In genomic region chr12:106954462-106955376, GRCh38 we compare ENCODE assay signal across 8 cellular contexts. TPM values are rescaled to one million over a fixed set of nuclear protein-coding genes. Genes with fewer than 3 reads are reported as not detected.
DNase-seq lines count a peak whose midpoint lies in the region; ATAC-seq and TF ChIP-seq lines count a peak whose summit lies in the region.

No MANE protein-coding gene starts in this region.

- peak; percentile 6 to 40 (median 19) for ATAC-seq in psoas muscle
- no peak for ATAC-seq in GM21737 (IDR thresholded peaks at IDR 0.05; ENCODE audit: unreplicated experiment)

- 26 to 38% (median 28%) methylated on average over 36 of the region's 36 CpGs for WGBS in psoas muscle, 3 donors

- no peaks in the 10 kb centered on the region for H3K27me3 Mint-ChIP-seq in activated naive CD8-positive, alpha-beta T cell

- DNase-seq in NCI-H510A (lab: John Stamatoyannopoulos, UW), result peak; percentile 4
- DNase-seq in NCI-H510A treated with DMSO at 0.1 percent for 48 hours (lab: John Stamatoyannopoulos, UW), result no peak
- peak; percentile 39 for DNase-seq in left ventricle myocardium inferior
- peak; percentile 39 to 77 for DNase-seq in psoas muscle
- DNase-seq in HT-29 (ENCODE audit: low spot score), result no peak

- intact Hi-C loops in left ventricle myocardium inferior (cut with micrococcal nuclease) (no loop called here), psoas muscle (cut with DNase I) (loop anchor here in 1 of 2 donors (10.0 kb wide), 1 partner anchor 140 kb away; the partner anchor contains the start of gene CRY1)

- H3K9ac ChIP-seq in HUES6 (ENCODE audit: low read length), result no peak overlapping the region

- peak overlapping the region; percentile 88 for H3K4me3 Mint-ChIP-seq in activated naive CD8-positive, alpha-beta T cell

- H3K9me3 ChIP-seq in HUES6 (ENCODE audit: control insufficient read depth, insufficient read depth, low read depth, low read length), result peaks cover 3% of the 10 kb centered on the region; the same call in 1 of the 2 replicates
- no peaks in the 10 kb centered on the region for H3K9me3 ChIP-seq in left ventricle myocardium inferior (replicated peaks)
- H3K9me3 ChIP-seq in psoas muscle, result no peaks in the 10 kb centered on the region

- H3K27ac Mint-ChIP-seq in activated naive CD8-positive, alpha-beta T cell, result peak overlapping the region; percentile 88

- H3K4me1 Mint-ChIP-seq in activated naive CD8-positive, alpha-beta T cell (ENCODE audit: low read depth), result peaks cover 30% of the 10 kb centered on the region

- H3K9me3 Mint-ChIP-seq in activated naive CD8-positive, alpha-beta T cell (ENCODE audit: low read depth), result no peaks in the 10 kb centered on the region

- peaks cover 4% of the 10 kb centered on the region; the same call in 1 of the 2 replicates for H3K4me1 ChIP-seq in HUES6 (ENCODE audit: control insufficient read depth, insufficient read depth, low read length)
- peaks cover 58% of the 10 kb centered on the region for H3K4me1 ChIP-seq in left ventricle myocardium inferior
- H3K4me1 ChIP-seq in psoas muscle, result peaks cover 35% of the 10 kb centered on the region

- H3K27ac ChIP-seq in HUES6 (ENCODE audit: low read depth, low read length) (no peak overlapping the region), left ventricle myocardium inferior (replicated peaks) (peak overlapping the region; percentile 99), psoas muscle (peak overlapping the region; percentile 96)

- H3K36me3 ChIP-seq in HUES6 (ENCODE audit: control insufficient read depth, insufficient read depth, low read length), result no peaks in the 10 kb centered on the region
- H3K36me3 ChIP-seq in left ventricle myocardium inferior, result no peaks in the 10 kb centered on the region
- peaks cover 0 to 6% of the 10 kb centered on the region in 2 donors for H3K36me3 ChIP-seq in psoas muscle (ENCODE audit: insufficient read depth in 1 of 2, low read depth in 1 of 2)

- no peak for TF ChIP-seq CTCF in left ventricle myocardium inferior (IDR thresholded peaks at IDR 0.05; ENCODE audit: borderline replicate concordance)
- TF ChIP-seq CTCF in psoas muscle (IDR thresholded peaks at IDR 0.05), result no peak

- H3K36me3 Mint-ChIP-seq in activated naive CD8-positive, alpha-beta T cell, result peaks cover 2% of the 10 kb centered on the region

- H3K4me3 ChIP-seq in HUES6 (ENCODE audit: low read depth, low read length) (peak overlapping the region; percentile 79), left ventricle myocardium inferior (peak overlapping the region; percentile 95), psoas muscle (peak overlapping the region; percentile 93)

- peaks cover 12% of the 10 kb centered on the region; the same call in 1 of the 2 replicates for H3K27me3 ChIP-seq in HUES6 (ENCODE audit: control insufficient read depth, insufficient read depth, low read length)
- no peaks in the 10 kb centered on the region for H3K27me3 ChIP-seq in left ventricle myocardium inferior (ENCODE audit: low read depth)
- no peaks in the 10 kb centered on the region for H3K27me3 ChIP-seq in psoas muscle (ENCODE audit: insufficient read depth in 3 of 3, low read length in 2 of 3)

RNA-seq across cellular contexts. Expression of gene TMEM263, which starts 1.0 kb away (rescaled TPM):
- total RNA-seq in left ventricle myocardium inferior (35.8 TPM), psoas muscle (10 to 100 TPM; 13.4 to 18.2 (median 16.4) TPM)
- polyA plus RNA-seq in psoas muscle, result 10 to 100 TPM in 2 of 3 donors, 1 to 10 TPM in 1; 9.5 to 20.8 (median 12.4) TPM
- total RNA-seq in HT-29 (2014; rRNA removed; shearing (Covaris generic)), result 13.1 and 14.5 TPM in 2 replicates

RNA-seq across cellular contexts. Expression of gene MTERF2, which starts 32.2 kb away (rescaled TPM):
- total RNA-seq in left ventricle myocardium inferior (35.6 TPM), psoas muscle (10 to 100 TPM; 12.4 to 14.9 (median 13.0) TPM)
- 10 to 100 TPM in 1 of 3 donors, 1 to 10 TPM in 2; 8.4 to 38.4 (median 9.8) TPM for polyA plus RNA-seq in psoas muscle
- 5.7 and 10.1 TPM in 2 replicates for total RNA-seq in HT-29 (2014; rRNA removed; shearing (Covaris generic))

Comparison
In these comparisons a context has a peak if more than half of its experiments do, and no peak if none do; other contexts are left out.
1. DNase-seq: peak in NCI-H510A (single experiment), left ventricle myocardium inferior (single experiment) and psoas muscle (2 of 2); none in NCI-H510A treated with DMSO at 0.1 percent for 48 hours (single experiment) and HT-29 (single experiment).
2. Peak in every context shown above with its lines, with median percentiles within 50 percentile points of each other: H3K4me3 ChIP-seq.